ENCODE assay signal across 2 cellular contexts in genomic region chr16:85006639-85007038, GRCh38.
TF ChIP-seq lines count a peak whose summit lies in the region.

No MANE protein-coding gene starts in this region.

TF ChIP-seq in SK-N-SH, 30 proteins besides CTCF, POLR2A, EP300 and RAD21:
- TF ChIP-seq GATA2 (CRISPR knock-in tag; IDR thresholded peaks at IDR 0.05): no peak
- no peak for TF ChIP-seq ELF1 (IDR thresholded peaks at IDR 0.05)
- no peak for TF ChIP-seq EZH2phosphoT487 (IDR thresholded peaks at IDR 0.05; ENCODE audit: borderline replicate concordance, low read depth)
- TF ChIP-seq NFIC (IDR thresholded peaks at IDR 0.05; ENCODE audit: borderline replicate concordance): peak; percentile 21; the same call in 1 of the 2 replicates
- TF ChIP-seq TCF12 (IDR thresholded peaks at IDR 0.05): peak; percentile 50; the same call in 1 of the 2 replicates
- TF ChIP-seq USF2 (IDR thresholded peaks at IDR 0.05; ENCODE audit: borderline replicate concordance, low read depth, low read length): no peak
- TF ChIP-seq ZBTB33 (IDR thresholded peaks at IDR 0.05; ENCODE audit: borderline replicate concordance, low read depth): no peak
- TF ChIP-seq YY1 (IDR thresholded peaks at IDR 0.05; ENCODE audit: low read depth): no peak
- no peak for TF ChIP-seq TEAD4 (IDR thresholded peaks at IDR 0.05; ENCODE audit: borderline replicate concordance, insufficient read depth)
- peak; percentile 54; the same call in 1 of the 2 replicates for TF ChIP-seq PBX3 (IDR thresholded peaks at IDR 0.05)
- no peak for TF ChIP-seq MEF2A (IDR thresholded peaks at IDR 0.05; ENCODE audit: borderline replicate concordance, low read depth)
- no peak for TF ChIP-seq NRF1 (IDR thresholded peaks at IDR 0.05; ENCODE audit: low read depth, low read length)

TF ChIP-seq in SK-N-SH treated with all-trans-retinoic acid at 6 μM for 48 hours, 23 proteins besides CTCF, POLR2A, EP300 and RAD21:
- TF ChIP-seq TCF4 (CRISPR knock-in tag; IDR thresholded peaks at IDR 0.05; ENCODE audit: borderline replicate concordance) (no peak), CSDC2 (CRISPR knock-in tag; IDR thresholded peaks at IDR 0.05) (no peak), ZC3H10 (CRISPR knock-in tag; IDR thresholded peaks at IDR 0.05) (no peak)
TF ChIP-seq in SK-N-SH treated with all-trans-retinoic acid at 6 μM for 48 hours: peak in this region for 0.
